8 cellular contexts compared by ENCODE assay signal in the genomic region with DNA sequence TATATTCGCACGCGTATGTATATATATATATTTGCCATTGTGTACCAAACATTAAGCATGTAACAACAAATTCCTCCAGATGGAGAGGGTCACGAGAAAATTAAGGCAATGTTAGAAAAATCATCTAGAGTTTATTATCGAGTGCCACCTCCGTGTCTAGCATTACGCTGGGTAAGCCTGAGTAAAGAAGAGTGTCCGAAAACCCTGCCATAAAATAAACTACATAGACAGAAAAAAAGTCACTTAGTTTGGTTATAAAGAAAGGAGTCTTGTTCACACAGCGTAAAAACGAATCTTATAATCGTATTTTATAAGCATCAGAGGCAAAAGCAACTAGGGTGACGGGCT. TPM values are rescaled to one million over a fixed set of nuclear protein-coding genes. Genes with fewer than 3 reads are reported as not detected.
A peak's percentile ranks its signal among the peaks of the same experiment; 100 is the strongest.
DNase-seq lines count a peak whose midpoint lies in the region; ATAC-seq and TF ChIP-seq lines count a peak whose summit lies in the region.

No MANE protein-coding gene starts in this region.

- H3K4me1 ChIP-seq in foreskin keratinocyte = no peaks in the 10 kb centered on the region

- H3K27ac ChIP-seq in foreskin keratinocyte = peak overlapping the region; percentile 28

- H3K36me3 Mint-ChIP-seq in T-helper 17 cell (ENCODE audit: low read depth) = no peaks in the 10 kb centered on the region

- no peaks in the 10 kb centered on the region for H3K27me3 Mint-ChIP-seq in T-helper 17 cell

- TF ChIP-seq CTCF in GM12865 (IDR thresholded peaks at IDR 0.05; ENCODE audit: insufficient read depth, low read depth, low read length, missing control alignments) (no peak), foreskin keratinocyte (conservative IDR thresholded peaks at IDR 0.05) (no peak), retinal pigment epithelial cell (conservative IDR thresholded peaks at IDR 0.05; ENCODE audit: low read depth, low read length) (no peak)

- peak overlapping the region; percentile 98 for H3K4me3 Mint-ChIP-seq in T-helper 17 cell

- H3K27ac Mint-ChIP-seq in T-helper 17 cell = peak overlapping the region; percentile 57

- peaks cover 19% of the 10 kb centered on the region for H3K4me1 Mint-ChIP-seq in T-helper 17 cell

- no peaks in the 10 kb centered on the region for H3K9me3 ChIP-seq in T-helper 17 cell (ENCODE audit: control insufficient read depth, low read length, poor library complexity, severe bottlenecking)

- ATAC-seq in T-helper 17 cell = no peak
- no peak for ATAC-seq in foreskin keratinocyte
- no peak for ATAC-seq in GM21737 (IDR thresholded peaks at IDR 0.05; ENCODE audit: unreplicated experiment)

- H3K27me3 ChIP-seq in foreskin keratinocyte = no peaks in the 10 kb centered on the region

- H3K4me3 ChIP-seq in GM12865 (ENCODE audit: low read depth, low read length) (peak overlapping the region; percentile 67), retinal pigment epithelial cell (ENCODE audit: low read length) (peak overlapping the region; percentile 97)

- DNase-seq in GM12865 (ENCODE audit: low read depth) (no peak), T-helper 17 cell (no peak), foreskin keratinocyte (no peak), retinal pigment epithelial cell (ENCODE audit: low read depth) (no peak), 8988T (no peak), SK-N-DZ (ENCODE audit: low spot score) (no peak), LoVo (ENCODE audit: low spot score) (no peak)

RNA-seq across cellular contexts. Expression of a gene that starts 0.6 kb away (rescaled TPM):
- total RNA-seq in T-helper 17 cell = 10 to 100 TPM; 18.9 to 19.5 TPM
- total RNA-seq in foreskin keratinocyte = 25.6 and 28.5 TPM in 2 replicates
- 18.5 and 20.1 TPM in 2 replicates for polyA plus RNA-seq in foreskin keratinocyte
- polyA plus RNA-seq in SK-N-DZ (2014; cell fraction: cytosol; rRNA removed) = 65.5 and 69.8 TPM in 2 replicates
- polyA plus RNA-seq in SK-N-DZ (2014; cell fraction: nucleus; rRNA removed) = 48.5 and 63.6 TPM in 2 replicates
